8 cellular contexts compared by ENCODE assay signal in genomic region chr1:39105061-39105840, GRCh38.
A peak's percentile ranks its signal among the peaks of the same experiment; 100 is the strongest.
DNase-seq lines count a peak whose midpoint lies in the region; ATAC-seq, FAIRE-seq and TF ChIP-seq lines count a peak whose summit lies in the region.

No MANE protein-coding gene starts in this region.

- H3K36me3 ChIP-seq in GM23248 (ENCODE audit: low read depth) (no peaks in the 10 kb centered on the region), endothelial cell of umbilical vein (ENCODE audit: control insufficient read depth in 2 of 2, extremely low read depth in 1 of 2, insufficient read depth in 2 of 2, low read length in 2 of 2) (no peaks in the 10 kb centered on the region)

- H3K27ac ChIP-seq in GM23248 (peak overlapping the region; percentile 77), endothelial cell of umbilical vein (ENCODE audit: insufficient read depth, low read depth, low read length) (peak overlapping the region; percentile 82)

- H3K36me3 Mint-ChIP-seq in activated CD8-positive, alpha-beta memory T cell treated with anti-CD3 and anti-CD28 coated beads, Interleukin-2, amount 10 ng/mL, durations not matched to agents 7 days and 5 days, result no peaks in the 10 kb centered on the region
- H3K36me3 Mint-ChIP-seq in stimulated activated naive B cell treated with anti-CD40 and anti-IgM and Interleukin-4, amounts not matched to agents 10 μg/mL and 1 μg/mL and 100 μg/mL, for 72 hours, result peaks cover 0 to 2% of the 10 kb centered on the region in 2 donors

- 1% methylated on average over 42 to 84 of the region's 116 CpGs for WGBS in GM23248 (ENCODE audit: low coverage in 1 of 2, low lambda C conversion rate in 2 of 2, missing lambda C conversion rate in 2 of 2), 2 experiments

- H3F3A ChIP-seq in GM23248 (ENCODE audit: insufficient read depth), result peaks cover 23% of the 10 kb centered on the region

- POLR2A ChIA-PET in endothelial cell of umbilical vein (lab: Charles Lee), result no interaction called here

- H3K27me3 Mint-ChIP-seq in activated CD8-positive, alpha-beta memory T cell treated with anti-CD3 and anti-CD28 coated beads, Interleukin-2, amount 10 ng/mL, durations not matched to agents 7 days and 5 days, result peaks cover 13% of the 10 kb centered on the region
- H3K27me3 Mint-ChIP-seq in stimulated activated naive B cell treated with anti-CD40 and anti-IgM and Interleukin-4, amounts not matched to agents 10 μg/mL and 1 μg/mL and 100 μg/mL, for 72 hours, result no peaks in the 10 kb centered on the region

- CTCF ChIA-PET in activated CD8-positive, alpha-beta memory T cell treated with anti-CD3 and anti-CD28 coated beads, Interleukin-2, amount 10 ng/mL, durations not matched to agents 7 days and 5 days (lab: Charles Lee), result interaction anchor here (0.5 to 3.1 kb wide), 5 partner anchors 13 to 128 kb away, joined by 3 to 16 read pairs (median 4); no protein-coding TSS in a partner anchor
- CTCF ChIA-PET in endothelial cell of umbilical vein (lab: Charles Lee), result interaction anchor here (1.8 to 7.0 kb wide), 5 partner anchors 26 to 154 kb away, joined by 9 to 82 read pairs (median 67); no protein-coding TSS in a partner anchor

- TF ChIP-seq CTCF in D721Med (IDR thresholded peaks at IDR 0.05; ENCODE audit: insufficient read depth, missing control alignments) (no peak), endothelial cell of umbilical vein (IDR thresholded peaks at IDR 0.05; ENCODE audit: extremely low read depth in 1 of 2, insufficient read depth in 1 of 2, low read depth in 1 of 2, low read length in 2 of 2) (no peak)

- H3K4me1 ChIP-seq in GM23248 (ENCODE audit: insufficient read depth) (peaks cover 50% of the 10 kb centered on the region), endothelial cell of umbilical vein (ENCODE audit: control insufficient read depth, extremely low read depth, insufficient read depth, low read length) (peaks cover 53% of the 10 kb centered on the region)

- in situ Hi-C loops in GM23248 (cut with MboI), result loop anchor here (10.0 kb wide), 2 partner anchors 80 to 160 kb away; no protein-coding TSS in a partner anchor

- H3K4me3 Mint-ChIP-seq in activated CD8-positive, alpha-beta memory T cell treated with anti-CD3 and anti-CD28 coated beads, Interleukin-2, amount 10 ng/mL, durations not matched to agents 7 days and 5 days, result peak overlapping the region; percentile 78
- H3K4me3 Mint-ChIP-seq in stimulated activated naive B cell treated with anti-CD40 and anti-IgM and Interleukin-4, amounts not matched to agents 10 μg/mL and 1 μg/mL and 100 μg/mL, for 72 hours, result peak overlapping the region in 1 of 2 donors; percentile 73

- H3K4me3 ChIP-seq in GM23248, result peak overlapping the region; percentile 94
- H3K4me3 ChIP-seq in endothelial cell of umbilical vein (replicated peaks in 1 of 3; ENCODE audit: insufficient read depth in 1 of 3, low read depth in 1 of 3, low read length in 3 of 3), result peak overlapping the region; percentile 70 to 79 (median 77)

- H3K9me2 ChIP-seq in GM23248 (ENCODE audit: insufficient read depth), result no peaks in the 10 kb centered on the region

- H3K27ac Mint-ChIP-seq in activated CD8-positive, alpha-beta memory T cell treated with anti-CD3 and anti-CD28 coated beads, Interleukin-2, amount 10 ng/mL, durations not matched to agents 7 days and 5 days, result no peak overlapping the region
- H3K27ac Mint-ChIP-seq in stimulated activated naive B cell treated with anti-CD40 and anti-IgM and Interleukin-4, amounts not matched to agents 10 μg/mL and 1 μg/mL and 100 μg/mL, for 72 hours, result peak overlapping the region; percentile 11

- no peak for TF ChIP-seq POLR2A in endothelial cell of umbilical vein (IDR thresholded peaks at IDR 0.05; ENCODE audit: low read depth, low read length)

- no peaks in the 10 kb centered on the region for H3K9me3 Mint-ChIP-seq in activated CD8-positive, alpha-beta memory T cell treated with anti-CD3 and anti-CD28 coated beads, Interleukin-2, amount 10 ng/mL, durations not matched to agents 7 days and 5 days (ENCODE audit: low read depth)
- H3K9me3 Mint-ChIP-seq in stimulated activated naive B cell treated with anti-CD40 and anti-IgM and Interleukin-4, amounts not matched to agents 10 μg/mL and 1 μg/mL and 100 μg/mL, for 72 hours, result no peaks in the 10 kb centered on the region

- H3K79me2 ChIP-seq in GM23248 (ENCODE audit: insufficient read depth) (peaks cover 46% of the 10 kb centered on the region), endothelial cell of umbilical vein (ENCODE audit: control insufficient read depth, insufficient read depth, low read length) (peaks cover 67% of the 10 kb centered on the region)

- no peaks in the 10 kb centered on the region for H4K20me1 ChIP-seq in GM23248 (ENCODE audit: insufficient read depth)
- no peaks in the 10 kb centered on the region for H4K20me1 ChIP-seq in endothelial cell of umbilical vein (replicated peaks; ENCODE audit: control insufficient read depth, extremely low read depth, insufficient read depth, low read length)

- H3K4me1 Mint-ChIP-seq in activated CD8-positive, alpha-beta memory T cell treated with anti-CD3 and anti-CD28 coated beads, Interleukin-2, amount 10 ng/mL, durations not matched to agents 7 days and 5 days, result peaks cover 27% of the 10 kb centered on the region
- peaks cover 30 to 45% of the 10 kb centered on the region in 2 donors for H3K4me1 Mint-ChIP-seq in stimulated activated naive B cell treated with anti-CD40 and anti-IgM and Interleukin-4, amounts not matched to agents 10 μg/mL and 1 μg/mL and 100 μg/mL, for 72 hours

- intact Hi-C loops in endothelial cell of umbilical vein (cut with micrococcal nuclease), result loop anchor here (5.0 kb wide), 1 partner anchor 292 kb away; no protein-coding TSS in a partner anchor

- ATAC-seq in activated CD8-positive, alpha-beta memory T cell treated with anti-CD3 and anti-CD28 coated beads, Interleukin-2, amount 10 ng/mL, durations not matched to agents 7 days and 5 days, result peak; percentile 90
- peak; percentile 20 to 31 for ATAC-seq in stimulated activated naive B cell treated with anti-CD40 and anti-IgM and Interleukin-4, amounts not matched to agents 10 μg/mL and 1 μg/mL and 100 μg/mL, for 72 hours (replicated peaks)

- BruUV-seq in endothelial cell of umbilical vein (replicated peaks; lab: Mats Ljungman, UMichigan), result no TSS peak

- H3K27me3 ChIP-seq in GM23248 (replicated peaks; ENCODE audit: insufficient read depth) (no peaks in the 10 kb centered on the region), endothelial cell of umbilical vein (ENCODE audit: control insufficient read depth in 2 of 2, insufficient read depth in 2 of 2, low read length in 2 of 2) (no peaks in the 10 kb centered on the region)

- H3K9me1 ChIP-seq in endothelial cell of umbilical vein (replicated peaks; ENCODE audit: control insufficient read depth, extremely low read depth, insufficient read depth, low read length), result no peaks in the 10 kb centered on the region

- H3K4me2 ChIP-seq in GM23248 (ENCODE audit: unreplicated experiment) (peak overlapping the region; percentile 88), endothelial cell of umbilical vein (ENCODE audit: insufficient read depth, low read length) (peak overlapping the region; percentile 85)

- H3K9me3 ChIP-seq in GM23248 (ENCODE audit: low read depth) (no peaks in the 10 kb centered on the region), endothelial cell of umbilical vein (replicated peaks; ENCODE audit: control insufficient read depth, insufficient read depth, low read length) (no peaks in the 10 kb centered on the region)

- no peak for FAIRE-seq in D721Med (lab: Jason Lieb, UNC)
- FAIRE-seq in endothelial cell of umbilical vein (lab: Jason Lieb, UNC), result no peak

- dilution Hi-C loops in endothelial cell of umbilical vein (cut with MboI; ENCODE audit: extremely low pct_ligation_motif_present, low sequenced_read_pairs), result no loop called here

- H2AFZ ChIP-seq in GM23248, result peak overlapping the region; percentile 82
- peak overlapping the region; percentile 20 for H2AFZ ChIP-seq in endothelial cell of umbilical vein (ENCODE audit: low read depth, low read length)

- H3K9ac ChIP-seq in GM23248 (peak overlapping the region; percentile 85), endothelial cell of umbilical vein (replicated peaks; ENCODE audit: extremely low read depth, insufficient read depth, low read length) (peak overlapping the region; percentile 81)

- peak; percentile 41 for DNase-seq in D721Med (ENCODE audit: insufficient read length, low spot score)
- peak; percentile 84 for DNase-seq in GM23248
- peak; percentile 16 for DNase-seq in NCI-H2196 treated with DMSO at 0.1 percent for 48 hours (lab: John Stamatoyannopoulos, UW; ENCODE audit: unreplicated experiment)
- peak; percentile 70 for DNase-seq in activated CD8-positive, alpha-beta memory T cell treated with anti-CD3 and anti-CD28 coated beads, Interleukin-2, amount 10 ng/mL, durations not matched to agents 7 days and 5 days
- peak; percentile 60 for DNase-seq in endothelial cell of umbilical vein (ENCODE audit: low read depth, low spot score)
- peak; percentile 52 for DNase-seq in midbrain (lab: John Stamatoyannopoulos, UW)
- peak; percentile 43 for DNase-seq in stimulated activated naive B cell treated with anti-CD40 and anti-IgM and Interleukin-4, amounts not matched to agents 10 μg/mL and 1 μg/mL and 100 μg/mL, for 72 hours
- no peak for DNase-seq in NCI-H1694 (lab: John Stamatoyannopoulos, UW)

TF ChIP-seq in endothelial cell of umbilical vein, 7 proteins besides CTCF, POLR2A, EP300 and RAD21:
- TF ChIP-seq FOS (IDR thresholded peaks at IDR 0.05; ENCODE audit: borderline replicate concordance, insufficient read depth, low read length) (no peak), POLR2AphosphoS5 (IDR thresholded peaks at IDR 0.05; ENCODE audit: insufficient read depth, low read depth, low read length) (peak; percentile 88)
